ENCODE assay signal across 30 cellular contexts in the genomic region with DNA sequence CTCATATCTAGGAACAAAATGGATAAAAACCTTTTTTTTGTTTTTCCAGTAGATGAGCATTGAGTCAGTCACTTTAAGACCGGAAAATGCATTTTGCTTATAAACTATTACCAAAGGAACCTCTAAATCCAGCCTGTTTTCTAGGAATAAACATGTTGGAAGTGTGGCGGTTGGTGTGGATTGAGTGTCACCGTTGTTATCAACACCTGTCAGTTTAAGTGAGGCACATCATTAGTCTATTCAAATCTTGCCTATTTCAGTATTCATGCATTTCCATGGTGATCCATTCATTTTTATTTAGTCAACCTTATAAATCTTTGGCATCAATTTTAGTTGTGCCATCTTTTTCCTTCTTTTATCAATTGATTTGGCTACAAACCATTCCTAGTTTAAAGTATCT.
"Had no signal": no experiment of that assay in that cellular context is flagged by ENCODE, and none has a peak within 500 bp of the region (broad histone marks: within the 10 kb centered on the region; RNA-seq: fewer than 3 reads in every experiment).

No MANE protein-coding gene starts in this region.

- H3K4me3 Mint-ChIP-seq: activated CD4-positive, alpha-beta T cell treated with anti-CD3 and anti-CD28 coated beads for 36 hours; activated T-cell treated with anti-CD3 and anti-CD28 coated beads, Interleukin-2, amount 50 U/mL, for 24 hours; activated T-helper 17 cell treated with anti-CD3 and anti-CD28 coated beads, Interleukin-2, amount 50 U/mL, for 72 hours; stimulated activated memory B cell treated with anti-CD40 and anti-IgM and Interleukin-4, amounts not matched to agents 10 μg/mL and 1 μg/mL and 100 μg/mL, for 72 hours had no signal

- H3K27ac Mint-ChIP-seq: activated CD4-positive, alpha-beta T cell treated with anti-CD3 and anti-CD28 coated beads for 36 hours; activated naive CD4-positive, alpha-beta T cell treated with anti-CD3 and anti-CD28 coated beads, Interleukin-2, amount 50 U/mL, for 72 hours; activated T-cell treated with anti-CD3 and anti-CD28 coated beads, Interleukin-2, amount 50 U/mL, for 24 hours; activated T-helper 17 cell treated with anti-CD3 and anti-CD28 coated beads, Interleukin-2, amount 50 U/mL, for 72 hours; nephron progenitor cell; stimulated activated memory B cell treated with anti-CD40 and anti-IgM and Interleukin-4, amounts not matched to agents 10 μg/mL and 1 μg/mL and 100 μg/mL, for 72 hours; WTC11 had no signal

- H3K9me3 Mint-ChIP-seq: activated naive CD4-positive, alpha-beta T cell treated with anti-CD3 and anti-CD28 coated beads, Interleukin-2, amount 50 U/mL, for 72 hours; activated T-cell treated with anti-CD3 and anti-CD28 coated beads, Interleukin-2, amount 50 U/mL, for 24 hours; activated T-helper 17 cell treated with anti-CD3 and anti-CD28 coated beads, Interleukin-2, amount 50 U/mL, for 72 hours; nephron progenitor cell; stimulated activated memory B cell treated with anti-CD40 and anti-IgM and Interleukin-4, amounts not matched to agents 10 μg/mL and 1 μg/mL and 100 μg/mL, for 72 hours; WTC11 had no signal

- H3K36me3 ChIP-seq: brain microvascular endothelial cell, sigmoid colon, stomach, suprapubic skin, transverse colon, uterus had no signal

- DNase-seq: activated CD4-positive, alpha-beta T cell treated with anti-CD3 and anti-CD28 coated beads for 36 hours; activated CD4-positive, alpha-beta T cell treated with anti-CD3 and anti-CD28 coated beads, Interleukin-2, amount 50 U/mL, for 4 hours; activated CD8-positive, alpha-beta memory T cell treated with anti-CD3 and anti-CD28 coated beads for 24 hours; activated CD8-positive, alpha-beta memory T cell treated with anti-CD3 and anti-CD28 coated beads, Interleukin-2, amount 50 U/mL, for 4 hours; activated T-cell treated with anti-CD3 and anti-CD28 coated beads, Interleukin-2, amount 50 U/mL, for 24 hours; aorta; brain microvascular endothelial cell; caudate nucleus; dermis blood vessel endothelial cell; effector CD8-positive, alpha-beta T cell; foreskin melanocyte; hypothalamus; left cardiac atrium; mesenchymal stem cell; nephron progenitor cell; retina; sigmoid colon; stimulated activated CD4-positive, alpha-beta T cell treated with anti-CD3 and anti-CD28 coated beads, Interleukin-15, amount 100 ng/mL, for 24 hours; stomach; T1000; transverse colon; uterus had no signal

- H3K4me1 ChIP-seq: uterus had no signal

- H3K27me3 ChIP-seq: brain microvascular endothelial cell, sigmoid colon, uterus had no signal

- FAIRE-seq: islet of Langerhans had no signal

- H3K36me3 Mint-ChIP-seq: stimulated activated memory B cell treated with anti-CD40 and anti-IgM and Interleukin-4, amounts not matched to agents 10 μg/mL and 1 μg/mL and 100 μg/mL, for 72 hours; WTC11 had no signal

- ATAC-seq: activated CD4-positive, alpha-beta T cell treated with anti-CD3 and anti-CD28 coated beads for 36 hours; activated naive CD4-positive, alpha-beta T cell treated with anti-CD3 and anti-CD28 coated beads, Interleukin-2, amount 50 U/mL, for 72 hours; activated T-helper 17 cell treated with anti-CD3 and anti-CD28 coated beads, Interleukin-2, amount 50 U/mL, for 72 hours; esophagus mucosa; left cardiac atrium; stimulated activated memory B cell treated with anti-CD40 and anti-IgM and Interleukin-4, amounts not matched to agents 10 μg/mL and 1 μg/mL and 100 μg/mL, for 72 hours; WTC11 had no signal

- H3K4me3 ChIP-seq: smooth muscle cell, stomach, transverse colon, uterus had no signal

- H3K27ac ChIP-seq: brain microvascular endothelial cell, sigmoid colon, suprapubic skin, transverse colon, uterus had no signal

- H3K9me3 ChIP-seq: sigmoid colon, stomach, suprapubic skin, transverse colon, uterus had no signal
